13 cellular contexts compared by ENCODE assay signal in genomic region chr2:61436092-61436491, GRCh38. TPM values are rescaled to one million over a fixed set of nuclear protein-coding genes. Genes with fewer than 3 reads are reported as not detected.
DNase-seq lines count a peak whose midpoint lies in the region; ATAC-seq and TF ChIP-seq lines count a peak whose summit lies in the region.
"Had no signal": no experiment of that assay in that cellular context is flagged by ENCODE, and none has a peak within 500 bp of the region (broad histone marks: within the 10 kb centered on the region; RNA-seq: fewer than 3 reads in every experiment).

No MANE protein-coding gene starts in this region.

- H2AFZ ChIP-seq in Karpas-422 (ENCODE audit: low read length) = no peak overlapping the region

- peaks cover 8% of the 10 kb centered on the region; the same call in 1 of the 2 replicates for H3F3A ChIP-seq in DOHH2 (ENCODE audit: control insufficient read depth, insufficient read depth)

- H3K36me3 ChIP-seq in DOHH2 (ENCODE audit: control insufficient read depth, low read length) (peaks cover 8% of the 10 kb centered on the region; the same call in 1 of the 2 replicates), Karpas-422 (ENCODE audit: insufficient read depth, low read length) (no peaks in the 10 kb centered on the region)
- H3K36me3 ChIP-seq: thoracic aorta had no signal

- H3K27me3 Mint-ChIP-seq in effector memory CD8-positive, alpha-beta T cell = no peaks in the 10 kb centered on the region
- H3K27me3 Mint-ChIP-seq in natural killer cell treated with Interleukin-12 subunit alpha and Interleukin-12 subunit beta and Interleukin-15 and Interleukin-18, amount 100 ng/mL, for 72 hours = no peaks in the 10 kb centered on the region

- H3K27me3 ChIP-seq in DOHH2 (ENCODE audit: control insufficient read depth, low read length) = no peaks in the 10 kb centered on the region
- no peaks in the 10 kb centered on the region for H3K27me3 ChIP-seq in Karpas-422 (ENCODE audit: low read length)
- no peaks in the 10 kb centered on the region for H3K27me3 ChIP-seq in dorsolateral prefrontal cortex

- DNase-seq in Karpas-422 (no peak), dorsolateral prefrontal cortex (no peak), AG08395 (ENCODE audit: low spot score) (no peak)
- DNase-seq in effector memory CD8-positive, alpha-beta T cell = no peak
- DNase-seq in natural killer cell treated with Interleukin-12 subunit alpha and Interleukin-12 subunit beta and Interleukin-15 and Interleukin-18, amount 100 ng/mL, for 72 hours (ENCODE audit: low spot score) = no peak
- DNase-seq: activated CD4-positive, alpha-beta T cell treated with anti-CD3 and anti-CD28 coated beads, Interleukin-2, amount 50 U/mL, for 4 hours; activated gamma-delta T cell; Calu3; KG1; NCI-H2029 treated with DMSO at 0.1 percent for 48 hours had no signal

- H3K9me3 ChIP-seq in DOHH2 (ENCODE audit: control insufficient read depth, insufficient read depth, low read length) = no peaks in the 10 kb centered on the region
- H3K9me3 ChIP-seq in Karpas-422 (ENCODE audit: low read length) = no peaks in the 10 kb centered on the region
- H3K9me3 ChIP-seq: thoracic aorta had no signal

- H4K20me1 ChIP-seq in DOHH2 (ENCODE audit: control insufficient read depth, insufficient read depth, low read depth, low read length) (peaks cover 16% of the 10 kb centered on the region; the same call in 1 of the 2 replicates), Karpas-422 (ENCODE audit: insufficient read depth, low read depth, low read length) (peaks cover 30% of the 10 kb centered on the region)

- H3K4me1 ChIP-seq in DOHH2 (ENCODE audit: control insufficient read depth, low read length) (peaks cover 94% of the 10 kb centered on the region), Karpas-422 (ENCODE audit: low read length) (peaks cover 69% of the 10 kb centered on the region)

- H3K36me3 Mint-ChIP-seq in effector memory CD8-positive, alpha-beta T cell (ENCODE audit: insufficient read depth) = peaks cover 27% of the 10 kb centered on the region
- H3K36me3 Mint-ChIP-seq in natural killer cell treated with Interleukin-12 subunit alpha and Interleukin-12 subunit beta and Interleukin-15 and Interleukin-18, amount 100 ng/mL, for 72 hours = peaks cover 4% of the 10 kb centered on the region

- H3K9me2 ChIP-seq in DOHH2 (replicated peaks; ENCODE audit: control insufficient read depth, low read length) (no peaks in the 10 kb centered on the region), Karpas-422 (replicated peaks; ENCODE audit: insufficient read depth, low read length) (no peaks in the 10 kb centered on the region)

- peak overlapping the region; percentile 4; the same call in 1 of the 2 replicates for H3K27ac ChIP-seq in DOHH2 (ENCODE audit: low read depth, low read length)
- H3K27ac ChIP-seq in Karpas-422 (ENCODE audit: low read length) = peak overlapping the region; percentile 67
- H3K27ac ChIP-seq in dorsolateral prefrontal cortex = no peak overlapping the region
- H3K27ac ChIP-seq: thoracic aorta had no signal

- peaks cover 0 to 8% of the 10 kb centered on the region in 2 donors for H3K9me3 Mint-ChIP-seq in effector memory CD8-positive, alpha-beta T cell
- H3K9me3 Mint-ChIP-seq in natural killer cell treated with Interleukin-12 subunit alpha and Interleukin-12 subunit beta and Interleukin-15 and Interleukin-18, amount 100 ng/mL, for 72 hours = no peaks in the 10 kb centered on the region

- H3K4me2 ChIP-seq in DOHH2 (ENCODE audit: low read length) (peak overlapping the region; percentile 38), Karpas-422 (ENCODE audit: low read depth, low read length, poor library complexity, severe bottlenecking) (peak overlapping the region; percentile 48)

- ATAC-seq in effector memory CD8-positive, alpha-beta T cell (replicated peaks) = no peak
- peak in 1 of 2 donors; percentile 70 for ATAC-seq in natural killer cell treated with Interleukin-12 subunit alpha and Interleukin-12 subunit beta and Interleukin-15 and Interleukin-18, amount 100 ng/mL, for 72 hours
- no peak for ATAC-seq in GM21515 (IDR thresholded peaks at IDR 0.05; ENCODE audit: unreplicated experiment)

- H3K9ac ChIP-seq in Karpas-422 (ENCODE audit: low read length) = peak overlapping the region; percentile 1; the same call in 1 of the 2 replicates

- H3K4me3 Mint-ChIP-seq in effector memory CD8-positive, alpha-beta T cell = peak overlapping the region; percentile 1 to 60
- peak overlapping the region; percentile 61 for H3K4me3 Mint-ChIP-seq in natural killer cell treated with Interleukin-12 subunit alpha and Interleukin-12 subunit beta and Interleukin-15 and Interleukin-18, amount 100 ng/mL, for 72 hours

- peaks cover 99% of the 10 kb centered on the region for H3K79me2 ChIP-seq in DOHH2 (ENCODE audit: control insufficient read depth, low read length)
- peaks cover 99% of the 10 kb centered on the region for H3K79me2 ChIP-seq in Karpas-422 (ENCODE audit: low read length)

- peaks cover 58 to 66% of the 10 kb centered on the region in 2 donors for H3K4me1 Mint-ChIP-seq in effector memory CD8-positive, alpha-beta T cell (ENCODE audit: low read depth in 2 of 2)
- H3K4me1 Mint-ChIP-seq in natural killer cell treated with Interleukin-12 subunit alpha and Interleukin-12 subunit beta and Interleukin-15 and Interleukin-18, amount 100 ng/mL, for 72 hours (ENCODE audit: low read depth in 2 of 2) = peaks cover 54 to 62% of the 10 kb centered on the region in 2 donors

- H3K4me3 ChIP-seq in DOHH2 (ENCODE audit: low read length) (peak overlapping the region; percentile 14; the same call in 1 of the 2 replicates), Karpas-422 (ENCODE audit: low read length) (0 out of 2 replicates have a peak overlapping the region, but pooled peaks have one; percentile 5), dorsolateral prefrontal cortex (no peak overlapping the region)
- H3K4me3 ChIP-seq: thoracic aorta had no signal

- TF ChIP-seq CTCF in DOHH2 (IDR thresholded peaks at IDR 0.05; ENCODE audit: low read depth, low read length, poor library complexity, severe bottlenecking) (no peak), dorsolateral prefrontal cortex (IDR thresholded peaks at IDR 0.05 in 54 of 56, conservative IDR thresholded peaks at IDR 0.05 in 2 of 56; ENCODE audit: low read depth in 1 of 56, partially characterized antibody in 56 of 56) (no peak)

- intact Hi-C loops in dorsolateral prefrontal cortex (cut with DNase I) = no loop called here

- peak overlapping the region in 1 of 2 donors; percentile 32 for H3K27ac Mint-ChIP-seq in effector memory CD8-positive, alpha-beta T cell
- H3K27ac Mint-ChIP-seq in natural killer cell treated with Interleukin-12 subunit alpha and Interleukin-12 subunit beta and Interleukin-15 and Interleukin-18, amount 100 ng/mL, for 72 hours = peak overlapping the region; percentile 17 to 42

RNA-seq across cellular contexts. Expression of gene USP34, which starts 34.8 kb away (rescaled TPM):
- 235 and 376 TPM in 2 replicates for total RNA-seq in Karpas-422 (2014; rRNA removed; shearing (Covaris generic); ENCODE audit: low replicate concordance)
- 100 to 1,000 TPM in 1 of 2 donors, 10 to 100 TPM in 1; 92.3 to 125 TPM for total RNA-seq in natural killer cell treated with Interleukin-12 subunit alpha and Interleukin-12 subunit beta and Interleukin-15 and Interleukin-18, amount 100 ng/mL, for 72 hours
- 100 to 1,000 TPM; 122 to 224 (median 167) TPM for total RNA-seq in dorsolateral prefrontal cortex

Comparison
In these comparisons a context has a peak if more than half of its experiments do, and no peak if none do; other contexts are left out.
1. H3K27ac ChIP-seq: peak in DOHH2 (single experiment) and Karpas-422 (single experiment); none in dorsolateral prefrontal cortex (0 of 59).
2. H3K4me3 ChIP-seq: peak in DOHH2 (single experiment) and Karpas-422 (single experiment); none in dorsolateral prefrontal cortex (0 of 59).